ENCODE assay signal across 18 cellular contexts in genomic region chr10:11154809-11155208, GRCh38.
A peak's percentile ranks its signal among the peaks of the same experiment; 100 is the strongest.
DNase-seq lines count a peak whose midpoint lies in the region; ATAC-seq, FAIRE-seq and TF ChIP-seq lines count a peak whose summit lies in the region.
"Had no signal": no experiment of that assay in that cellular context is flagged by ENCODE, and none has a peak within 500 bp of the region (broad histone marks: within the 10 kb centered on the region; RNA-seq: fewer than 3 reads in every experiment).

No MANE protein-coding gene starts in this region.

- no peak for TF ChIP-seq CTCF in IMR-90 (conservative IDR thresholded peaks at IDR 0.05; ENCODE audit: low read depth, low read length)
- TF ChIP-seq CTCF in K562 (IDR thresholded peaks at IDR 0.05 in 2 of 3, conservative IDR thresholded peaks at IDR 0.05 in 1 of 3; ENCODE audit: insufficient read depth in 2 of 3, low read depth in 1 of 3, low read length in 3 of 3) = no peak
- TF ChIP-seq CTCF in nephron (IDR thresholded peaks at IDR 0.05; ENCODE audit: unreplicated experiment in 3 of 3) = no peak

- H2BK120ac ChIP-seq in IMR-90 (ENCODE audit: low read depth, low read length) = no peak overlapping the region

- H3K9ac ChIP-seq in IMR-90 (ENCODE audit: low read depth, low read length) = no peak overlapping the region
- H3K9ac ChIP-seq in K562 (ENCODE audit: insufficient read depth in 1 of 2, low read depth in 2 of 2, low read length in 2 of 2) = no peak overlapping the region

- H3K27ac Mint-ChIP-seq in activated CD8-positive, alpha-beta memory T cell treated with anti-CD3 and anti-CD28 coated beads, Interleukin-2, amount 10 ng/mL, durations not matched to agents 7 days and 5 days = no peak overlapping the region
- H3K27ac Mint-ChIP-seq in nephron = peak overlapping the region; percentile 41 to 68 (median 47)

- H3K79me2 ChIP-seq in K562 (ENCODE audit: control insufficient read depth, insufficient read depth, low read length) = no peaks in the 10 kb centered on the region

- in situ Hi-C loops in IMR-90 (cut with MboI; ENCODE audit: low sequenced_read_pairs) (no loop called here), K562 (cut with MboI) (no loop called here), KBM-7 (cut with MboI; ENCODE audit: low pct_unique_long_range_greater_than_20kb, low sequenced_read_pairs) (no loop called here)

- H3K4me3 ChIP-seq in IMR-90 (ENCODE audit: insufficient read depth, low read depth, low read length) (no peak overlapping the region), K562 (no peak overlapping the region)
- H3K4me3 ChIP-seq: dorsolateral prefrontal cortex, left ventricle myocardium inferior, right atrium auricular region, transverse colon had no signal

- H2AFZ ChIP-seq in IMR-90 (replicated peaks; ENCODE audit: low read length, poor library complexity) (no peak overlapping the region), K562 (ENCODE audit: low read depth, low read length) (no peak overlapping the region)

- FAIRE-seq in K562 (lab: Jason Lieb, UNC) = no peak

- H3K36me3 Mint-ChIP-seq in activated CD8-positive, alpha-beta memory T cell treated with anti-CD3 and anti-CD28 coated beads, Interleukin-2, amount 10 ng/mL, durations not matched to agents 7 days and 5 days = no peaks in the 10 kb centered on the region
- H3K36me3 Mint-ChIP-seq in nephron (ENCODE audit: low read depth) = no peaks in the 10 kb centered on the region

- H2AK5ac ChIP-seq in IMR-90 (ENCODE audit: low read depth, low read length) = no peak overlapping the region

- TF ChIP-seq EP300 in K562 (IDR thresholded peaks at IDR 0.05; ENCODE audit: low read length) = no peak

- no peaks in the 10 kb centered on the region for H3K9me1 ChIP-seq in IMR-90 (ENCODE audit: insufficient read depth, low read length)
- H3K9me1 ChIP-seq in K562 (ENCODE audit: control insufficient read depth, insufficient read depth, low read length) = no peaks in the 10 kb centered on the region

- POLR2A ChIA-PET in IMR-90 (lab: Charles Lee; ENCODE audit: unreplicated experiment) = no interaction called here
- POLR2A ChIA-PET in K562 (lab: Yijun Ruan, JAX) = no interaction called here

- H3K27me3 Mint-ChIP-seq in activated CD8-positive, alpha-beta memory T cell treated with anti-CD3 and anti-CD28 coated beads, Interleukin-2, amount 10 ng/mL, durations not matched to agents 7 days and 5 days = no peaks in the 10 kb centered on the region
- peaks cover 21% of the 10 kb centered on the region for H3K27me3 Mint-ChIP-seq in nephron (ENCODE audit: low read depth)

- no peak overlapping the region for H3K4me3 Mint-ChIP-seq in activated CD8-positive, alpha-beta memory T cell treated with anti-CD3 and anti-CD28 coated beads, Interleukin-2, amount 10 ng/mL, durations not matched to agents 7 days and 5 days
- H3K4me3 Mint-ChIP-seq in nephron = no peak overlapping the region

- H3K36me3 ChIP-seq in IMR-90 (ENCODE audit: control insufficient read depth, insufficient read depth, low read length) (no peaks in the 10 kb centered on the region), K562 (ENCODE audit: control insufficient read depth, insufficient read depth, low read length) (no peaks in the 10 kb centered on the region)
- H3K36me3 ChIP-seq: left ventricle myocardium inferior, right atrium auricular region, transverse colon had no signal

- no peak overlapping the region for H3K56ac ChIP-seq in IMR-90 (ENCODE audit: extremely low read depth, insufficient read depth, low read length)

- no peak overlapping the region for H3K14ac ChIP-seq in IMR-90 (replicated peaks; ENCODE audit: low read depth, low read length)

- no peaks in the 10 kb centered on the region for H3K9me3 Mint-ChIP-seq in activated CD8-positive, alpha-beta memory T cell treated with anti-CD3 and anti-CD28 coated beads, Interleukin-2, amount 10 ng/mL, durations not matched to agents 7 days and 5 days (ENCODE audit: low read depth)
- H3K9me3 Mint-ChIP-seq in nephron = no peaks in the 10 kb centered on the region

- no peak overlapping the region for H2AK9ac ChIP-seq in IMR-90 (replicated peaks; ENCODE audit: low read depth, low read length, poor library complexity)

- no peak overlapping the region for H4K5ac ChIP-seq in IMR-90 (ENCODE audit: low read depth, low read length)

- no peak overlapping the region for H2BK15ac ChIP-seq in IMR-90 (ENCODE audit: low read depth, low read length)

- DNase-seq in activated CD8-positive, alpha-beta memory T cell treated with anti-CD3 and anti-CD28 coated beads, Interleukin-2, amount 10 ng/mL, durations not matched to agents 7 days and 5 days = peak; percentile 14
- DNase-seq in activated CD8-positive, alpha-beta memory T cell treated with anti-CD3 and anti-CD28 coated beads, Interleukin-2, amount 50 U/mL, for 4 hours = no peak
- peak; percentile 53 for DNase-seq in IMR-90
- DNase-seq in K562 (ENCODE audit: extremely low read depth in 1 of 4, low spot score in 3 of 4) = no peak
- no peak for DNase-seq in midbrain (lab: John Stamatoyannopoulos, UW)
- DNase-seq in KBM-7 = no peak
- DNase-seq: ACHN; activated CD4-positive, CD25-positive, alpha-beta regulatory T cell treated with anti-CD3 and anti-CD28 coated beads, Interleukin-2, amount 50 U/mL, for 72 hours; activated effector memory CD4-positive, alpha-beta T cell treated with Interleukin-2 at 50 U/mL for 16 hours; dorsolateral prefrontal cortex; hippocampal formation; left ventricle myocardium inferior; NCI-H2029; NCI-H82; transverse colon had no signal

- H3K27ac ChIP-seq in IMR-90 (ENCODE audit: insufficient read depth, low read length) (no peak overlapping the region), K562 (ENCODE audit: extremely low read depth, low read depth, low read length) (no peak overlapping the region)
- H3K27ac ChIP-seq: left ventricle myocardium inferior, right atrium auricular region, transverse colon had no signal

- H3K4me2 ChIP-seq in IMR-90 (ENCODE audit: low read depth, low read length) (no peak overlapping the region; the same call in 1 of the 2 replicates), K562 (ENCODE audit: insufficient read depth, low read length) (no peak overlapping the region)

- no peak overlapping the region for H4K91ac ChIP-seq in IMR-90 (ENCODE audit: insufficient read depth, low read depth, low read length)

- TF ChIP-seq RAD21 in IMR-90 (IDR thresholded peaks at IDR 0.05; ENCODE audit: low read length) (no peak), K562 (CRISPR knock-in tag; conservative IDR thresholded peaks at IDR 0.05 in 1 of 2, IDR thresholded peaks at IDR 0.05 in 1 of 2) (no peak)

- no peak for ATAC-seq in activated CD8-positive, alpha-beta memory T cell treated with anti-CD3 and anti-CD28 coated beads, Interleukin-2, amount 10 ng/mL, durations not matched to agents 7 days and 5 days
- ATAC-seq in IMR-90 (ENCODE audit: low read depth) (peak; percentile 92), K562 (no peak), SK-N-SH treated with all-trans-retinoic acid at 6 μM for 48 hours (no peak)

- H4K20me1 ChIP-seq in IMR-90 (ENCODE audit: insufficient read depth, low read length) (no peaks in the 10 kb centered on the region), K562 (replicated peaks; ENCODE audit: control insufficient read depth, insufficient read depth, low read length) (no peaks in the 10 kb centered on the region)

- intact Hi-C loops in IMR-90 (cut with micrococcal nuclease) (no loop called here), K562 (cut with micrococcal nuclease) (no loop called here)

- CTCF ChIA-PET in activated CD8-positive, alpha-beta memory T cell treated with anti-CD3 and anti-CD28 coated beads, Interleukin-2, amount 10 ng/mL, durations not matched to agents 7 days and 5 days (lab: Charles Lee) = no interaction called here
- CTCF ChIA-PET in IMR-90 (lab: Yijun Ruan, JAX) = interaction anchor here (1.0 kb wide), 1 partner anchor 9 kb away, joined by 3 read pairs; no protein-coding TSS in a partner anchor
- CTCF ChIA-PET in K562 (lab: Yijun Ruan, JAX; ENCODE audit: low intra/inter-chr PET ratio) = no interaction called here

- H4K8ac ChIP-seq in IMR-90 (ENCODE audit: low read depth in 2 of 2, low read length in 2 of 2) = no peak overlapping the region

- H3K4me1 Mint-ChIP-seq in activated CD8-positive, alpha-beta memory T cell treated with anti-CD3 and anti-CD28 coated beads, Interleukin-2, amount 10 ng/mL, durations not matched to agents 7 days and 5 days = peaks cover 61% of the 10 kb centered on the region
- H3K4me1 Mint-ChIP-seq in nephron = peaks cover 83% of the 10 kb centered on the region

- BruUV-seq in IMR-90 (replicated peaks; lab: Mats Ljungman, UMichigan) (no TSS peak), K562 (replicated peaks; lab: Mats Ljungman, UMichigan) (no TSS peak)

- H3K27me3 ChIP-seq in IMR-90 (ENCODE audit: control insufficient read depth, insufficient read depth, low read length) (no peaks in the 10 kb centered on the region), K562 (ENCODE audit: control insufficient read depth in 2 of 2, insufficient read depth in 2 of 2, low read length in 2 of 2) (no peaks in the 10 kb centered on the region)
- H3K27me3 ChIP-seq: right atrium auricular region, transverse colon had no signal

- H3K18ac ChIP-seq in IMR-90 (ENCODE audit: low read depth, low read length) = no peak overlapping the region

- no peak overlapping the region for H3K4ac ChIP-seq in IMR-90 (ENCODE audit: low read depth, low read length)

- WGBS in IMR-90 (ENCODE audit: extremely low coverage in 2 of 2, insufficient read length in 1 of 2), 2 experiments = 56% methylated on average over 2 of the region's 6 CpGs; no CpG with 5 or more reads in 1 of the 2 experiments
- WGBS in K562 (ENCODE audit: insufficient coverage, low coverage, missing lambda C conversion rate) = 28% methylated on average over 6 of the region's 6 CpGs

- TF ChIP-seq POLR2A in IMR-90 (IDR thresholded peaks at IDR 0.05; ENCODE audit: low read depth, low read length) = no peak
- TF ChIP-seq POLR2A in K562 (conservative IDR thresholded peaks at IDR 0.05) = no peak

- H3K4me1 ChIP-seq in IMR-90 (ENCODE audit: control insufficient read depth, insufficient read depth, low read length) = peaks cover 2% of the 10 kb centered on the region; the same call in 1 of the 2 replicates
- H3K4me1 ChIP-seq in K562 (replicated peaks in 1 of 2; ENCODE audit: control insufficient read depth in 2 of 2, insufficient read depth in 2 of 2, low read length in 2 of 2) = 0 out of 5 replicates have a peak, but pooled peaks cover 0 to 6% of the 10 kb centered on the region in 2 experiments

- H2BK5ac ChIP-seq in IMR-90 (ENCODE audit: low read depth, low read length, poor library complexity, severe bottlenecking) = no peak overlapping the region

- no peak overlapping the region for H2BK20ac ChIP-seq in IMR-90 (ENCODE audit: low read depth, low read length)

- H3K9me3 ChIP-seq in IMR-90 (ENCODE audit: control insufficient read depth, insufficient read depth, low read length) (no peaks in the 10 kb centered on the region), K562 (replicated peaks; ENCODE audit: control insufficient read depth, insufficient read depth, low read depth, low read length) (no peaks in the 10 kb centered on the region)
- H3K9me3 ChIP-seq: left ventricle myocardium inferior, right atrium auricular region, transverse colon had no signal

- no peak overlapping the region for H3K23ac ChIP-seq in IMR-90 (ENCODE audit: low read depth, low read length)

- dilution Hi-C loops in IMR-90 (cut with HindIII; ENCODE audit: low sequenced_read_pairs, unreplicated experiment) = no loop called here

- H3K79me1 ChIP-seq in IMR-90 (ENCODE audit: low read depth in 1 of 2, low read length in 2 of 2) = no peaks in the 10 kb centered on the region

TF ChIP-seq in SK-N-SH treated with all-trans-retinoic acid at 6 μM for 48 hours, 23 proteins besides CTCF, POLR2A, EP300 and RAD21 (continues in another document):
- no peak for TF ChIP-seq OSR1 (CRISPR knock-in tag; IDR thresholded peaks at IDR 0.05)

Comparison
In these comparisons a context has a peak if more than half of its experiments do, and no peak if none do; other contexts are left out.
1. DNase-seq: peak in activated CD8-positive, alpha-beta memory T cell treated with anti-CD3 and anti-CD28 coated beads, Interleukin-2, amount 10 ng/mL, durations not matched to agents 7 days and 5 days (single experiment) and IMR-90 (single experiment); none in activated CD8-positive, alpha-beta memory T cell treated with anti-CD3 and anti-CD28 coated beads, Interleukin-2, amount 50 U/mL, for 4 hours (single experiment), K562 (0 of 4), midbrain (single experiment) and KBM-7 (single experiment).